In the genomic region with DNA sequence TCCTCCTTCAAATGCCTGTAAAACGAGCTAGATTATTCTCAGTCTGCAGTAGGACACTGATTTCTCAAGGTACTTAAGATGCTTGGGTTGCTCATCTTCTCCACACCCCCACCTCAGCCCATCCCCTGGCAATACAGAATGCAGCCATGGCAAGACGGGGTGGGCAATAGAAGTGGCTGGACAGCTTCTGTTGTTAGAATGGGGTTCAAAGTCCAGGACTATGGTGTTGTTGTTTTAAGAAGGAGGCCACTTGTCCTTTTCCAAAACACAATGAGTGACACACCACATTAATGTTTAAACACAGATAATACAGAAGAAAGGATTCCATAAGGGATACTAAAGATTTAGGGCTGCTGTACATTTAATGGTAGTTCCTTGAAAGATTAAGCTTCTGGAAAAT, we compare ENCODE assay signal across 25 cellular contexts.
DNase-seq lines count a peak whose midpoint lies in the region; ATAC-seq, FAIRE-seq and TF ChIP-seq lines count a peak whose summit lies in the region.
"Had no signal": no experiment of that assay in that cellular context is flagged by ENCODE, and none has a peak within 500 bp of the region (broad histone marks: within the 10 kb centered on the region; RNA-seq: fewer than 3 reads in every experiment).

No MANE protein-coding gene starts in this region.

- H3K79me2 ChIP-seq in HepG2 (ENCODE audit: insufficient read depth, low read length), result no peaks in the 10 kb centered on the region

- no peak for FAIRE-seq in HepG2 (lab: Jason Lieb, UNC)
- FAIRE-seq: A549, bronchial epithelial cell, endometrium had no signal

- no peaks in the 10 kb centered on the region for H4K20me1 ChIP-seq in HepG2 (ENCODE audit: insufficient read depth, low read length)

- H3K36me3 ChIP-seq in HepG2 (replicated peaks in 1 of 2; ENCODE audit: control insufficient read depth in 1 of 2, insufficient read depth in 2 of 2, low read length in 2 of 2) (no peaks in the 10 kb centered on the region), right lobe of liver (no peaks in the 10 kb centered on the region), muscle layer of duodenum (ENCODE audit: control insufficient read depth in 1 of 2, insufficient read depth in 2 of 2, low read length in 2 of 2) (peaks cover 23 to 34% of the 10 kb centered on the region in 2 donors)
- H3K36me3 ChIP-seq: BE2C had no signal

- H3K9ac ChIP-seq in HepG2 (ENCODE audit: insufficient read depth, low read depth, low read length), result no peak overlapping the region

- no peak overlapping the region for H3K4me3 Mint-ChIP-seq in chondrocyte (ENCODE audit: unreplicated experiment)
- H3K4me3 Mint-ChIP-seq in T-helper 17 cell, result no peak overlapping the region
- H3K4me3 Mint-ChIP-seq: activated B cell treated with CpG ODN at 0.5 μM for 24 hours; activated CD4-positive, alpha-beta memory T cell treated with anti-CD3 and anti-CD28 coated beads for 36 hours had no signal

- H3K36me3 Mint-ChIP-seq in chondrocyte (ENCODE audit: low read depth), result peaks cover 18% of the 10 kb centered on the region
- H3K36me3 Mint-ChIP-seq in T-helper 17 cell (ENCODE audit: low read depth), result peaks cover 15% of the 10 kb centered on the region

- CTCF ChIA-PET in HepG2 (lab: Yijun Ruan, JAX; ENCODE audit: low intra/inter-chr PET ratio, low total read pairs), result no interaction called here

- DNase-seq in HepG2 (ENCODE audit: low spot score), result peak; percentile 64
- no peak for DNase-seq in right lobe of liver
- no peak for DNase-seq in chondrocyte (ENCODE audit: low spot score)
- DNase-seq in DMS 273 (lab: John Stamatoyannopoulos, UW; ENCODE audit: unreplicated experiment), result no peak
- no peak for DNase-seq in T-helper 17 cell
- DNase-seq in NCI-H2029 (lab: John Stamatoyannopoulos, UW), result no peak
- DNase-seq: activated B cell treated with CpG ODN at 0.5 μM for 24 hours; activated CD4-positive, alpha-beta memory T cell treated with anti-CD3 and anti-CD28 coated beads for 36 hours; activated naive CD4-positive, alpha-beta T cell treated with Interleukin-2 at 50 U/mL for 16 hours; activated T-cell treated with anti-CD3 and anti-CD28 coated beads for 4 hours; amniotic stem cell; BE2C; cortex of kidney; GOT3; head of caudate nucleus; left lung; NCI-H2107; NCI-H510A had no signal

- POLR2A ChIA-PET in HepG2 (lab: Yijun Ruan, JAX), result no interaction called here

- peak overlapping the region; percentile 7 for H3K27ac ChIP-seq in HepG2 (ENCODE audit: extremely low read length, insufficient read depth, low read length)
- no peak overlapping the region for H3K27ac ChIP-seq in right lobe of liver
- H3K27ac ChIP-seq in muscle layer of duodenum (ENCODE audit: low read length), result peak overlapping the region; percentile 48
- H3K27ac ChIP-seq: A549, left lung, neutrophil, SK-N-MC had no signal

- TF ChIP-seq POLR2A in HepG2 (IDR thresholded peaks at IDR 0.05; ENCODE audit: insufficient read depth in 1 of 2, low read depth in 2 of 2, low read length in 2 of 2), result no peak
- TF ChIP-seq POLR2A in right lobe of liver (IDR thresholded peaks at IDR 0.05), result no peak

- TF ChIP-seq EP300 in HepG2 (IDR thresholded peaks at IDR 0.05; ENCODE audit: low read depth in 2 of 2, low read length in 2 of 2) (0 out of 4 replicates have a peak, but pooled peaks of 1 of the 2 experiments have one; percentile 19), HepG2 (CRISPR knock-in tag; IDR thresholded peaks at IDR 0.05; ENCODE audit: borderline replicate concordance) (no peak)

- H3K4me1 ChIP-seq in HepG2 (ENCODE audit: insufficient read depth, low read length), result peaks cover 68% of the 10 kb centered on the region
- H3K4me1 ChIP-seq in right lobe of liver, result peaks cover 0 to 36% (median 6%) of the 10 kb centered on the region in 4 donors
- peaks cover 40 to 45% of the 10 kb centered on the region in 2 donors for H3K4me1 ChIP-seq in muscle layer of duodenum (ENCODE audit: control insufficient read depth in 1 of 2, insufficient read depth in 2 of 2, low read length in 2 of 2)

- H3K27ac Mint-ChIP-seq in chondrocyte (ENCODE audit: unreplicated experiment) (peak overlapping the region; percentile 5), T-helper 17 cell (no peak overlapping the region)
- H3K27ac Mint-ChIP-seq: activated CD4-positive, alpha-beta memory T cell treated with anti-CD3 and anti-CD28 coated beads for 36 hours had no signal

- 52% methylated on average over 2 of the region's 2 CpGs for WGBS in HepG2 (ENCODE audit: low lambda C conversion rate)
- 89% methylated on average over 2 of the region's 2 CpGs for WGBS in right lobe of liver (ENCODE audit: insufficient coverage, low coverage, low lambda C conversion rate, missing lambda C conversion rate)

- H3K4me1 Mint-ChIP-seq in chondrocyte (ENCODE audit: low read depth) (peaks cover 69% of the 10 kb centered on the region), T-helper 17 cell (peaks cover 12% of the 10 kb centered on the region)

- H3K4me3 ChIP-seq in HepG2 (replicated peaks in 1 of 3; ENCODE audit: insufficient read depth in 1 of 3, low read depth in 2 of 3, low read length in 3 of 3) (peak overlapping the region in 1 of 3 experiments; percentile 15; a peak in 1 of 6 replicates), right lobe of liver (no peak overlapping the region), muscle layer of duodenum (ENCODE audit: low read depth in 1 of 2, low read length in 2 of 2) (no peak overlapping the region)
- H3K4me3 ChIP-seq: A549, left lung, SK-N-MC had no signal

- no peak overlapping the region for H2AFZ ChIP-seq in HepG2 (ENCODE audit: low read length)

- no peak for TF ChIP-seq CTCF in HepG2 (CRISPR knock-in tag; IDR thresholded peaks at IDR 0.05)
- TF ChIP-seq CTCF in right lobe of liver (IDR thresholded peaks at IDR 0.05), result no peak
- no peak for TF ChIP-seq CTCF in chondrocyte (IDR thresholded peaks at IDR 0.05)

- H3K27me3 Mint-ChIP-seq in chondrocyte (ENCODE audit: low read depth) (no peaks in the 10 kb centered on the region), T-helper 17 cell (no peaks in the 10 kb centered on the region)
- H3K27me3 Mint-ChIP-seq: activated B cell treated with CpG ODN at 0.5 μM for 24 hours; activated CD4-positive, alpha-beta memory T cell treated with anti-CD3 and anti-CD28 coated beads for 36 hours had no signal

- no peak for ATAC-seq in HepG2
- no peak for ATAC-seq in right lobe of liver
- ATAC-seq in T-helper 17 cell, result no peak
- ATAC-seq in GM18519 (IDR thresholded peaks at IDR 0.05; ENCODE audit: low FRiP score, unreplicated experiment), result no peak
- ATAC-seq: A549, left lung had no signal

- intact Hi-C loops in HepG2 (cut with micrococcal nuclease; ENCODE audit: unreplicated experiment), result no loop called here
- intact Hi-C loops in right lobe of liver (cut with DNase I), result no loop called here

- H3K9me3 ChIP-seq in HepG2 (ENCODE audit: low read length) (no peaks in the 10 kb centered on the region), right lobe of liver (no peaks in the 10 kb centered on the region), muscle layer of duodenum (ENCODE audit: control insufficient read depth in 1 of 2, low read length in 2 of 2) (no peaks in the 10 kb centered on the region), T-helper 17 cell (ENCODE audit: control insufficient read depth, low read length, poor library complexity, severe bottlenecking) (no peaks in the 10 kb centered on the region)
- H3K9me3 ChIP-seq: A549, BE2C, left lung, neutrophil had no signal

- H3K27me3 ChIP-seq in HepG2 (ENCODE audit: control insufficient read depth in 1 of 2, insufficient read depth in 2 of 2, low read length in 2 of 2), result no peaks in the 10 kb centered on the region
- H3K27me3 ChIP-seq in right lobe of liver, result no peaks in the 10 kb centered on the region
- no peaks in the 10 kb centered on the region for H3K27me3 ChIP-seq in muscle layer of duodenum (ENCODE audit: low read depth, low read length)
- H3K27me3 ChIP-seq: BE2C, left lung, neutrophil had no signal

- in situ Hi-C loops in HepG2 (cut with HindIII; ENCODE audit: extremely low pct_ligation_motif_present, low pct_unique_long_range_greater_than_20kb), result no loop called here

- no peak for TF ChIP-seq RAD21 in HepG2 (CRISPR knock-in tag; IDR thresholded peaks at IDR 0.05)

- H3K4me2 ChIP-seq in HepG2 (ENCODE audit: low read depth, low read length), result peak overlapping the region; percentile 29; the same call in 1 of the 2 replicates
- H3K4me2 ChIP-seq: A549 had no signal

- H3K9me3 Mint-ChIP-seq in chondrocyte (ENCODE audit: low read depth), result no peaks in the 10 kb centered on the region
- H3K9me3 Mint-ChIP-seq: activated B cell treated with CpG ODN at 0.5 μM for 24 hours; activated CD4-positive, alpha-beta memory T cell treated with anti-CD3 and anti-CD28 coated beads for 36 hours had no signal

- BruUV-seq in HepG2 (replicated peaks; lab: Mats Ljungman, UMichigan), result no TSS peak

TF ChIP-seq in HepG2, 621 proteins besides CTCF, POLR2A, EP300 and RAD21 (continues in another document):
- TF ChIP-seq BCL6 (CRISPR knock-in tag; IDR thresholded peaks at IDR 0.05) (0 out of 2 replicates have a peak, but pooled peaks have one; percentile 14), RXRA (CRISPR knock-in tag; IDR thresholded peaks at IDR 0.05) (no peak), SOX5 (CRISPR knock-in tag; IDR thresholded peaks at IDR 0.05; ENCODE audit: borderline replicate concordance) (peak; percentile 79; the same call in 1 of the 2 replicates), FOXA3 (CRISPR knock-in tag; IDR thresholded peaks at IDR 0.05) (0 out of 2 replicates have a peak, but pooled peaks have one; percentile 13)
- TF ChIP-seq, protein P1, sequence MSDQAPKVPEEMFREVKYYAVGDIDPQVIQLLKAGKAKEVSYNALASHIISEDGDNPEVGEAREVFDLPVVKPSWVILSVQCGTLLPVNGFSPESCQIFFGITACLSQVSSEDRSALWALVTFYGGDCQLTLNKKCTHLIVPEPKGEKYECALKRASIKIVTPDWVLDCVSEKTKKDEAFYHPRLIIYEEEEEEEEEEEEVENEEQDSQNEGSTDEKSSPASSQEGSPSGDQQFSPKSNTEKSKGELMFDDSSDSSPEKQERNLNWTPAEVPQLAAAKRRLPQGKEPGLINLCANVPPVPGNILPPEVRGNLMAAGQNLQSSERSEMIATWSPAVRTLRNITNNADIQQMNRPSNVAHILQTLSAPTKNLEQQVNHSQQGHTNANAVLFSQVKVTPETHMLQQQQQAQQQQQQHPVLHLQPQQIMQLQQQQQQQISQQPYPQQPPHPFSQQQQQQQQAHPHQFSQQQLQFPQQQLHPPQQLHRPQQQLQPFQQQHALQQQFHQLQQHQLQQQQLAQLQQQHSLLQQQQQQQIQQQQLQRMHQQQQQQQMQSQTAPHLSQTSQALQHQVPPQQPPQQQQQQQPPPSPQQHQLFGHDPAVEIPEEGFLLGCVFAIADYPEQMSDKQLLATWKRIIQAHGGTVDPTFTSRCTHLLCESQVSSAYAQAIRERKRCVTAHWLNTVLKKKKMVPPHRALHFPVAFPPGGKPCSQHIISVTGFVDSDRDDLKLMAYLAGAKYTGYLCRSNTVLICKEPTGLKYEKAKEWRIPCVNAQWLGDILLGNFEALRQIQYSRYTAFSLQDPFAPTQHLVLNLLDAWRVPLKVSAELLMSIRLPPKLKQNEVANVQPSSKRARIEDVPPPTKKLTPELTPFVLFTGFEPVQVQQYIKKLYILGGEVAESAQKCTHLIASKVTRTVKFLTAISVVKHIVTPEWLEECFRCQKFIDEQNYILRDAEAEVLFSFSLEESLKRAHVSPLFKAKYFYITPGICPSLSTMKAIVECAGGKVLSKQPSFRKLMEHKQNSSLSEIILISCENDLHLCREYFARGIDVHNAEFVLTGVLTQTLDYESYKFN (CRISPR knock-in tag; conservative IDR thresholded peaks at IDR 0.05), result peak; percentile 28; the same call in 1 of the 2 replicates

Comparison
In these comparisons a context has a peak if more than half of its experiments do, and no peak if none do; other contexts are left out.
1. H3K27ac ChIP-seq: peak in HepG2 (single experiment) and muscle layer of duodenum (single experiment); none in right lobe of liver (0 of 3).